ENCODE assay signal across 9 cellular contexts in genomic region chr18:45197526-45197970, GRCh38.
A peak's percentile ranks its signal among the peaks of the same experiment; 100 is the strongest.
DNase-seq lines count a peak whose midpoint lies in the region; ATAC-seq, FAIRE-seq and TF ChIP-seq lines count a peak whose summit lies in the region.
"Had no signal": no experiment of that assay in that cellular context is flagged by ENCODE, and none has a peak within 500 bp of the region (broad histone marks: within the 10 kb centered on the region; RNA-seq: fewer than 3 reads in every experiment).

No MANE protein-coding gene starts in this region.

- H3K4me3 ChIP-seq in bronchial epithelial cell (ENCODE audit: low read depth, low read length) (no peak overlapping the region), psoas muscle (no peak overlapping the region)

- no peaks in the 10 kb centered on the region for H3K4me1 ChIP-seq in psoas muscle

- intact Hi-C loops in psoas muscle (cut with DNase I): no loop called here

- H3K27ac ChIP-seq in psoas muscle: no peak overlapping the region

- DNase-seq in DMS53 treated with DMSO at 0.1 percent for 48 hours (lab: John Stamatoyannopoulos, UW; ENCODE audit: unreplicated experiment): peak; percentile 60
- DNase-seq in bronchial epithelial cell (ENCODE audit: low read depth): peak; percentile 55
- DNase-seq in hepatic stellate cell (ENCODE audit: low spot score): no peak
- no peak for DNase-seq in left lobe of liver (ENCODE audit: low spot score)
- no peak for DNase-seq in psoas muscle
- no peak for DNase-seq in NK-92 (lab: John Stamatoyannopoulos, UW; ENCODE audit: unreplicated experiment)

- TF ChIP-seq CTCF in bronchial epithelial cell (IDR thresholded peaks at IDR 0.05; ENCODE audit: insufficient read depth, low read length, severe bottlenecking) (no peak), psoas muscle (IDR thresholded peaks at IDR 0.05) (no peak)

- H3K36me3 ChIP-seq in bronchial epithelial cell (ENCODE audit: control insufficient read depth, insufficient read depth, low read length) (no peaks in the 10 kb centered on the region), psoas muscle (ENCODE audit: insufficient read depth in 1 of 2, low read depth in 1 of 2) (no peaks in the 10 kb centered on the region)

- FAIRE-seq in bronchial epithelial cell (lab: Jason Lieb, UNC): no peak

- H3K9me3 ChIP-seq in psoas muscle: no peaks in the 10 kb centered on the region

- H3K27me3 ChIP-seq in bronchial epithelial cell (ENCODE audit: control insufficient read depth, insufficient read depth, low read length) (no peaks in the 10 kb centered on the region), psoas muscle (ENCODE audit: insufficient read depth in 3 of 3, low read length in 2 of 3) (no peaks in the 10 kb centered on the region)

- ATAC-seq in GM19372 (IDR thresholded peaks at IDR 0.05; ENCODE audit: low read depth, unreplicated experiment) (peak; percentile 95), HG03175 (IDR thresholded peaks at IDR 0.05; ENCODE audit: unreplicated experiment) (peak; percentile 89), left lobe of liver (no peak), psoas muscle (no peak)
- ATAC-seq: HCT116 had no signal

- 65 to 84% (median 69%) methylated on average over 5 of the region's 5 CpGs for WGBS in psoas muscle, 3 donors

Comparison
In these comparisons a context has a peak if more than half of its experiments do, and no peak if none do; other contexts are left out.
1. DNase-seq: peak in DMS53 treated with DMSO at 0.1 percent for 48 hours (single experiment) and bronchial epithelial cell (single experiment); none in hepatic stellate cell (single experiment), left lobe of liver (single experiment), psoas muscle (0 of 2) and NK-92 (single experiment).
2. ATAC-seq: peak in GM19372 (single experiment) and HG03175 (single experiment); none in left lobe of liver (single experiment) and psoas muscle (0 of 4).